In genomic region chr12:4270670-4271432, GRCh38 we compare ENCODE assay signal across 8 cellular contexts. TPM values are rescaled to one million over a fixed set of nuclear protein-coding genes. Genes with fewer than 3 reads are reported as not detected.
DNase-seq lines count a peak whose midpoint lies in the region; ATAC-seq and TF ChIP-seq lines count a peak whose summit lies in the region.

No MANE protein-coding gene starts in this region.

- H3K4me3 Mint-ChIP-seq in activated CD4-positive, alpha-beta T cell treated with anti-CD3 and anti-CD28 coated beads, Interleukin-2, amount 10 ng/mL, durations not matched to agents 24 days and 14 days: peak overlapping the region; percentile 97

- peaks cover 0 to under 1% of the 10 kb centered on the region in 2 experiments; a peak in 1 of 3 replicates for H3K36me3 ChIP-seq in HEK293 (ENCODE audit: control insufficient read depth in 2 of 2, insufficient read depth in 1 of 2, low read length in 2 of 2)
- no peaks in the 10 kb centered on the region for H3K36me3 ChIP-seq in mucosa of descending colon (ENCODE audit: low read depth)

- no peaks in the 10 kb centered on the region for H3K9me3 Mint-ChIP-seq in activated CD4-positive, alpha-beta T cell treated with anti-CD3 and anti-CD28 coated beads, Interleukin-2, amount 10 ng/mL, durations not matched to agents 24 days and 14 days

- CTCF ChIA-PET in HEK293 (lab: Yijun Ruan, JAX): interaction anchor here (1.0 kb wide), 1 partner anchor 385 kb away, joined by 6 read pairs; no protein-coding TSS in a partner anchor

- peak overlapping the region; percentile 21 for H3K4me3 ChIP-seq in HEK293 (ENCODE audit: low read depth, low read length)
- H3K4me3 ChIP-seq in mucosa of descending colon: peak overlapping the region; percentile 22

- intact Hi-C loops in activated CD4-positive, alpha-beta T cell treated with anti-CD3 and anti-CD28 coated beads, Interleukin-2, amount 10 ng/mL, durations not matched to agents 24 days and 14 days (cut with micrococcal nuclease): no loop called here
- intact Hi-C loops in mucosa of descending colon (cut with DNase I, micrococcal nuclease): no loop called here

- peak overlapping the region; percentile 98 for H3K27ac Mint-ChIP-seq in activated CD4-positive, alpha-beta T cell treated with anti-CD3 and anti-CD28 coated beads, Interleukin-2, amount 10 ng/mL, durations not matched to agents 24 days and 14 days

- TF ChIP-seq CTCF in HEK293 (tag by site-specific recombination; IDR thresholded peaks at IDR 0.05) (no peak), mucosa of descending colon (IDR thresholded peaks at IDR 0.05) (no peak)

- peak overlapping the region; percentile 43; the same call in 1 of the 2 replicates for H3K27ac ChIP-seq in HEK293 (ENCODE audit: extremely low read depth, low read depth, low read length)
- H3K27ac ChIP-seq in substantia nigra (ENCODE audit: low read depth, low read length, poor library complexity, severe bottlenecking): peak overlapping the region; percentile 55

- peak; percentile 7 for ATAC-seq in mucosa of descending colon

- H3K9me3 ChIP-seq in HEK293 (ENCODE audit: control insufficient read depth, insufficient read depth, low read depth, low read length) (no peaks in the 10 kb centered on the region), mucosa of descending colon (no peaks in the 10 kb centered on the region)

- H3K4me1 ChIP-seq in HEK293 (ENCODE audit: control insufficient read depth, insufficient read depth, low read length): peaks cover 23% of the 10 kb centered on the region
- H3K4me1 ChIP-seq in mucosa of descending colon (ENCODE audit: low read depth): peaks cover 22% of the 10 kb centered on the region

- peaks cover 7% of the 10 kb centered on the region for H3K27me3 Mint-ChIP-seq in activated CD4-positive, alpha-beta T cell treated with anti-CD3 and anti-CD28 coated beads, Interleukin-2, amount 10 ng/mL, durations not matched to agents 24 days and 14 days

- H3K4me1 Mint-ChIP-seq in activated CD4-positive, alpha-beta T cell treated with anti-CD3 and anti-CD28 coated beads, Interleukin-2, amount 10 ng/mL, durations not matched to agents 24 days and 14 days: peaks cover 26% of the 10 kb centered on the region

- H3K36me3 Mint-ChIP-seq in activated CD4-positive, alpha-beta T cell treated with anti-CD3 and anti-CD28 coated beads, Interleukin-2, amount 10 ng/mL, durations not matched to agents 24 days and 14 days (ENCODE audit: low read depth): peaks cover 16% of the 10 kb centered on the region

- peak; percentile 85 for DNase-seq in activated CD4-positive, alpha-beta T cell treated with anti-CD3 and anti-CD28 coated beads, Interleukin-2, amount 10 ng/mL, durations not matched to agents 24 days and 14 days
- peak; percentile 29 for DNase-seq in effector CD4-positive, alpha-beta T cell
- peak; percentile 74 to 87 (median 80) for DNase-seq in mucosa of descending colon
- DNase-seq in substantia nigra (lab: John Stamatoyannopoulos, UW): peak in 10 of 49 donors; percentile 9 to 51 (median 31)
- DNase-seq in NCI-H2081 treated with DMSO at 0.1 percent for 48 hours (lab: John Stamatoyannopoulos, UW): no peak
- no peak for DNase-seq in NCI-H510A (lab: John Stamatoyannopoulos, UW)
- no peak for DNase-seq in cortex of kidney (lab: John Stamatoyannopoulos, UW)

- POLR2A ChIA-PET in HEK293 (lab: Yijun Ruan, JAX): interaction anchor here (0.9 kb wide), 1 partner anchor 11 kb away, joined by 3 read pairs; no protein-coding TSS in a partner anchor

TF ChIP-seq in HEK293, 187 proteins besides CTCF, POLR2A, EP300 and RAD21 (continues in another document):
- TF ChIP-seq ZNF585B (tag by site-specific recombination; IDR thresholded peaks at IDR 0.05): no peak
- TF ChIP-seq ZNF24 (tag by site-specific recombination; IDR thresholded peaks at IDR 0.05): 0 out of 2 replicates have a peak, but pooled peaks have one; percentile 31
- 0 out of 2 replicates have a peak, but pooled peaks have one; percentile 26 for TF ChIP-seq ZXDB (tag by site-specific recombination; IDR thresholded peaks at IDR 0.05)
- 0 out of 2 replicates have a peak, but pooled peaks have one; percentile 7 for TF ChIP-seq SP7 (tag by site-specific recombination; IDR thresholded peaks at IDR 0.05)
- no peak for TF ChIP-seq ZNF488 (tag by site-specific recombination; IDR thresholded peaks at IDR 0.05)
- TF ChIP-seq ZNF426 (tag by site-specific recombination; IDR thresholded peaks at IDR 0.05): no peak
- TF ChIP-seq ZNF18 (tag by site-specific recombination; IDR thresholded peaks at IDR 0.05): no peak
- TF ChIP-seq EGR2 (tag by site-specific recombination; IDR thresholded peaks at IDR 0.05; ENCODE audit: low read depth): 0 out of 2 replicates have a peak, but pooled peaks have one; percentile 23
- peak; percentile 33; the same call in 1 of the 2 replicates for TF ChIP-seq ZNF692 (tag by site-specific recombination; IDR thresholded peaks at IDR 0.05)
- peak; percentile 21; the same call in 1 of the 2 replicates for TF ChIP-seq ZNF341 (tag by site-specific recombination; IDR thresholded peaks at IDR 0.05; ENCODE audit: low read depth)
- TF ChIP-seq HIC1 (tag by site-specific recombination; IDR thresholded peaks at IDR 0.05): no peak

RNA-seq across cellular contexts. Expression of gene CCND2, which starts 2.7 kb away (rescaled TPM):
- 607 and 615 TPM in 2 replicates for total RNA-seq in activated CD4-positive, alpha-beta T cell treated with anti-CD3 and anti-CD28 coated beads, Interleukin-2, amount 10 ng/mL, durations not matched to agents 24 days and 14 days
- total RNA-seq in mucosa of descending colon: 100 to 1,000 TPM; 105 to 236 (median 130) TPM

RNA-seq across cellular contexts. Expression of gene TIGAR, which starts 50.2 kb away (rescaled TPM):
- total RNA-seq in activated CD4-positive, alpha-beta T cell treated with anti-CD3 and anti-CD28 coated beads, Interleukin-2, amount 10 ng/mL, durations not matched to agents 24 days and 14 days: 13.4 TPM in 2 replicates
- 10 to 100 TPM; 11.4 to 17.0 (median 11.6) TPM for total RNA-seq in mucosa of descending colon

Comparison
In these comparisons a context has a peak if more than half of its experiments do, and no peak if none do; other contexts are left out.
1. DNase-seq: peak in activated CD4-positive, alpha-beta T cell treated with anti-CD3 and anti-CD28 coated beads, Interleukin-2, amount 10 ng/mL, durations not matched to agents 24 days and 14 days (single experiment), effector CD4-positive, alpha-beta T cell (single experiment) and mucosa of descending colon (3 of 3); none in NCI-H2081 treated with DMSO at 0.1 percent for 48 hours (single experiment), NCI-H510A (single experiment) and cortex of kidney (single experiment).